Comparison of ENCODE assay signal across 29 cellular contexts in the genomic region with DNA sequence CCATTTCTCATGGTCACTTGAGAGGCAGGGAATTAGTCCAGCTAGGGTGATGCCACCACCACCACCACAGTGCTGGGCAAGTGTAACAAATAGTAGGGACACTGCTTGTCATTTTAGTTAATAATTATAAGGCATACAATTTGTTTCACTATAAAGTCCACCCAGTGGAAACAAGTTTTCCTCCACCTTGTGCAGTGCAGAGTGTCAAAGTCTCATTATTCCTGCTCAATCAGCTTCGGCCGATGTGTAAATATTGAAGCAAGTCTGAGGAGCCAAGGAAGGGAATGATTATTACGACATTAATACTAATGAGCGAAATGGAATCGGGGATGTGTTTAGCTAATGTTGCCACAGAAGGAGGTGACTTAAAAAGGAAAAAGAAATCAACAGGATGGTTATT.
"Had no signal": no experiment of that assay in that cellular context is flagged by ENCODE, and none has a peak within 500 bp of the region (broad histone marks: within the 10 kb centered on the region; RNA-seq: fewer than 3 reads in every experiment).

No MANE protein-coding gene starts in this region.

- ATAC-seq: activated naive CD4-positive, alpha-beta T cell treated with anti-CD3 and anti-CD28 coated beads, Interleukin-2, amount 50 U/mL, for 72 hours; activated T-cell treated with anti-CD3 and anti-CD28 coated beads, Interleukin-2, amount 50 U/mL, for 72 hours; T-helper 17 cell; WTC11 had no signal

- H3K27ac Mint-ChIP-seq: activated CD4-positive, alpha-beta memory T cell treated with anti-CD3 and anti-CD28 coated beads, Interleukin-2, amount 10 ng/mL, durations not matched to agents 7 days and 5 days; activated CD4-positive, alpha-beta T cell treated with anti-CD3 and anti-CD28 coated beads, Interleukin-2, amount 10 ng/mL, durations not matched to agents 7 days and 5 days; activated naive CD4-positive, alpha-beta T cell treated with anti-CD3 and anti-CD28 coated beads, Interleukin-2, amount 10 ng/mL, durations not matched to agents 7 days and 5 days; activated naive CD4-positive, alpha-beta T cell treated with anti-CD3 and anti-CD28 coated beads, Interleukin-2, amount 50 U/mL, for 72 hours; activated naive CD8-positive, alpha-beta T cell treated with anti-CD3 and anti-CD28 coated beads, Interleukin-2, amount 10 ng/mL, durations not matched to agents 7 days and 5 days; activated T-cell treated with anti-CD3 and anti-CD28 coated beads, Interleukin-2, amount 50 U/mL, for 24 hours; activated T-cell treated with anti-CD3 and anti-CD28 coated beads, Interleukin-2, amount 50 U/mL, for 72 hours; brain; T-helper 17 cell; WTC11 had no signal

- H3K27ac ChIP-seq: ascending aorta, breast epithelium, cardiac muscle cell, colonic mucosa had no signal

- H3K36me3 ChIP-seq: ascending aorta, breast epithelium, cardiac muscle cell, colonic mucosa, esophagus squamous epithelium had no signal

- DNase-seq: activated CD4-positive, alpha-beta memory T cell treated with anti-CD3 and anti-CD28 coated beads, Interleukin-2, amount 10 ng/mL, durations not matched to agents 7 days and 5 days; activated CD4-positive, alpha-beta T cell treated with anti-CD3 and anti-CD28 coated beads for 1 hour; activated CD4-positive, alpha-beta T cell treated with anti-CD3 and anti-CD28 coated beads for 4 hours; activated CD4-positive, alpha-beta T cell treated with anti-CD3 and anti-CD28 coated beads, Interleukin-2, amount 10 ng/mL, durations not matched to agents 7 days and 5 days; activated CD4-positive, alpha-beta T cell treated with anti-CD3 and anti-CD28 coated beads, Interleukin-2, amount 50 U/mL, for 4 hours; activated CD8-positive, alpha-beta memory T cell treated with anti-CD3 and anti-CD28 coated beads, Interleukin-2, amount 50 U/mL, for 48 hours; activated gamma-delta T cell; activated naive CD4-positive, alpha-beta T cell; activated naive CD4-positive, alpha-beta T cell treated with anti-CD3 and anti-CD28 coated beads, Interleukin-2, amount 10 ng/mL, durations not matched to agents 7 days and 5 days; activated naive CD8-positive, alpha-beta T cell treated with anti-CD3 and anti-CD28 coated beads, Interleukin-2, amount 10 ng/mL, durations not matched to agents 7 days and 5 days; activated T-cell treated with anti-CD3 and anti-CD28 coated beads for 4 hours; activated T-cell treated with anti-CD3 and anti-CD28 coated beads, Interleukin-2, amount 50 U/mL, for 24 hours; activated T-cell treated with anti-CD3 and anti-CD28 coated beads, Interleukin-2, amount 50 U/mL, for 72 hours; central memory CD4-positive, alpha-beta T cell; cerebellar nuclear complex; colonic mucosa; effector memory CD4-positive, alpha-beta T cell; erythroblast; esophagus squamous epithelium; foreskin melanocyte; head of caudate nucleus; T-helper 1 cell; T-helper 17 cell had no signal

- H3K4me3 ChIP-seq: ascending aorta, breast epithelium, cardiac muscle cell, colonic mucosa, esophagus squamous epithelium had no signal

- H3K27me3 ChIP-seq: ascending aorta, breast epithelium, cardiac muscle cell, colonic mucosa, esophagus squamous epithelium had no signal

- H3K4me3 Mint-ChIP-seq: activated CD4-positive, alpha-beta memory T cell treated with anti-CD3 and anti-CD28 coated beads, Interleukin-2, amount 10 ng/mL, durations not matched to agents 7 days and 5 days; activated CD4-positive, alpha-beta T cell treated with anti-CD3 and anti-CD28 coated beads, Interleukin-2, amount 10 ng/mL, durations not matched to agents 7 days and 5 days; activated naive CD4-positive, alpha-beta T cell treated with anti-CD3 and anti-CD28 coated beads, Interleukin-2, amount 10 ng/mL, durations not matched to agents 7 days and 5 days; activated naive CD8-positive, alpha-beta T cell treated with anti-CD3 and anti-CD28 coated beads, Interleukin-2, amount 10 ng/mL, durations not matched to agents 7 days and 5 days; activated T-cell treated with anti-CD3 and anti-CD28 coated beads, Interleukin-2, amount 50 U/mL, for 24 hours; activated T-cell treated with anti-CD3 and anti-CD28 coated beads, Interleukin-2, amount 50 U/mL, for 72 hours; brain; T-helper 17 cell; WTC11 had no signal

- H3K4me1 Mint-ChIP-seq: activated CD4-positive, alpha-beta memory T cell treated with anti-CD3 and anti-CD28 coated beads, Interleukin-2, amount 10 ng/mL, durations not matched to agents 7 days and 5 days; activated CD4-positive, alpha-beta T cell treated with anti-CD3 and anti-CD28 coated beads, Interleukin-2, amount 10 ng/mL, durations not matched to agents 7 days and 5 days; activated naive CD4-positive, alpha-beta T cell treated with anti-CD3 and anti-CD28 coated beads, Interleukin-2, amount 10 ng/mL, durations not matched to agents 7 days and 5 days; activated naive CD8-positive, alpha-beta T cell treated with anti-CD3 and anti-CD28 coated beads, Interleukin-2, amount 10 ng/mL, durations not matched to agents 7 days and 5 days; T-helper 17 cell had no signal

- H3K9me3 Mint-ChIP-seq: activated CD4-positive, alpha-beta memory T cell treated with anti-CD3 and anti-CD28 coated beads, Interleukin-2, amount 10 ng/mL, durations not matched to agents 7 days and 5 days; activated CD4-positive, alpha-beta T cell treated with anti-CD3 and anti-CD28 coated beads, Interleukin-2, amount 10 ng/mL, durations not matched to agents 7 days and 5 days; activated naive CD4-positive, alpha-beta T cell treated with anti-CD3 and anti-CD28 coated beads, Interleukin-2, amount 10 ng/mL, durations not matched to agents 7 days and 5 days; activated naive CD4-positive, alpha-beta T cell treated with anti-CD3 and anti-CD28 coated beads, Interleukin-2, amount 50 U/mL, for 72 hours; activated naive CD8-positive, alpha-beta T cell treated with anti-CD3 and anti-CD28 coated beads, Interleukin-2, amount 10 ng/mL, durations not matched to agents 7 days and 5 days; activated T-cell treated with anti-CD3 and anti-CD28 coated beads, Interleukin-2, amount 50 U/mL, for 24 hours; brain; WTC11 had no signal

- H3K4me1 ChIP-seq: ascending aorta, breast epithelium, colonic mucosa, esophagus squamous epithelium had no signal

- H3K36me3 Mint-ChIP-seq: activated naive CD4-positive, alpha-beta T cell treated with anti-CD3 and anti-CD28 coated beads, Interleukin-2, amount 10 ng/mL, durations not matched to agents 7 days and 5 days; activated naive CD4-positive, alpha-beta T cell treated with anti-CD3 and anti-CD28 coated beads, Interleukin-2, amount 50 U/mL, for 72 hours; activated naive CD8-positive, alpha-beta T cell treated with anti-CD3 and anti-CD28 coated beads, Interleukin-2, amount 10 ng/mL, durations not matched to agents 7 days and 5 days; brain; WTC11 had no signal

- H3K27me3 Mint-ChIP-seq: activated CD4-positive, alpha-beta memory T cell treated with anti-CD3 and anti-CD28 coated beads, Interleukin-2, amount 10 ng/mL, durations not matched to agents 7 days and 5 days; activated naive CD4-positive, alpha-beta T cell treated with anti-CD3 and anti-CD28 coated beads, Interleukin-2, amount 10 ng/mL, durations not matched to agents 7 days and 5 days; activated naive CD8-positive, alpha-beta T cell treated with anti-CD3 and anti-CD28 coated beads, Interleukin-2, amount 10 ng/mL, durations not matched to agents 7 days and 5 days had no signal

- H3K9me3 ChIP-seq: ascending aorta, breast epithelium, colonic mucosa, esophagus squamous epithelium had no signal
